ENCODE assay signal across 22 cellular contexts in genomic region chr15:69559440-69560215, GRCh38.
DNase-seq lines count a peak whose midpoint lies in the region; ATAC-seq and TF ChIP-seq lines count a peak whose summit lies in the region.
"Had no signal": no experiment of that assay in that cellular context is flagged by ENCODE, and none has a peak within 500 bp of the region (broad histone marks: within the 10 kb centered on the region; RNA-seq: fewer than 3 reads in every experiment).

No MANE protein-coding gene starts in this region.

- H3K4me3 ChIP-seq in AG09309 (ENCODE audit: control insufficient read depth, low read depth, low read length) (no peak overlapping the region), cardiac fibroblast (replicated peaks in 1 of 2; ENCODE audit: low read depth in 2 of 2, low read length in 2 of 2) (no peak overlapping the region), aorta (ENCODE audit: low read length in 2 of 2) (no peak overlapping the region), colonic mucosa (no peak overlapping the region)
- H3K4me3 ChIP-seq: esophagus squamous epithelium, psoas muscle, spleen had no signal

- CTCF ChIA-PET in WTC11 (lab: Charles Lee) = interaction anchor here (1.1 to 2.1 kb wide), 2 partner anchors 14 to 97 kb away, joined by 4 read pairs; no protein-coding TSS in a partner anchor

- DNase-seq in AG09309 (ENCODE audit: low read depth) (no peak), GM03348 (ENCODE audit: low spot score) (peak; percentile 35), cardiac fibroblast (ENCODE audit: low read depth in 2 of 2) (peak; percentile 25 to 64), myocyte (ENCODE audit: low read depth) (peak; percentile 60), WTC11 (ENCODE audit: low spot score) (no peak), aorta (no peak), colonic mucosa (no peak)
- DNase-seq: activated CD4-positive, alpha-beta T cell treated with anti-CD3 and anti-CD28 coated beads, Interleukin-2, amount 50 U/mL, for 4 hours; activated T-cell treated with anti-CD3 and anti-CD28 coated beads, Interleukin-2, amount 50 U/mL, for 1 hour; CD4-positive, CD25-positive, alpha-beta regulatory T cell; DMS153; esophagus squamous epithelium; islet precursor cell; mammary epithelial cell; NCI-H1436 treated with DMSO at 0.1 percent for 48 hours; NK-92 treated with Interleukin-12 subunit alpha and Interleukin-12 subunit beta, amount 100 ng/mL, for 24 hours; psoas muscle; spleen; stimulated activated CD8-positive, alpha-beta memory T cell treated with anti-CD3 and anti-CD28 coated beads, Interleukin-4, amount 100 ng/mL, for 48 hours had no signal

- H3K27me3 Mint-ChIP-seq in WTC11 (ENCODE audit: low read depth) = no peaks in the 10 kb centered on the region; the same call in 1 of the 2 replicates
- H3K27me3 Mint-ChIP-seq: activated naive CD4-positive, alpha-beta T cell treated with anti-CD3 and anti-CD28 coated beads, Interleukin-2, amount 50 U/mL, for 24 hours had no signal

- TF ChIP-seq CTCF in AG09309 (IDR thresholded peaks at IDR 0.05; ENCODE audit: control insufficient read depth, insufficient read depth, low read depth, low read length, missing control alignments) (peak; percentile 15), cardiac fibroblast (IDR thresholded peaks at IDR 0.05; ENCODE audit: low read depth, low read length) (peak; percentile 27), WTC11 (IDR thresholded peaks at IDR 0.05) (no peak), colonic mucosa (IDR thresholded peaks at IDR 0.05) (no peak)

- no peak for ATAC-seq in WTC11
- ATAC-seq in aorta (ENCODE audit: low FRiP score) = no peak
- ATAC-seq: psoas muscle had no signal

- H3K27me3 ChIP-seq in aorta (ENCODE audit: control insufficient read depth in 1 of 2, insufficient read depth in 2 of 2, low read length in 1 of 2) (no peaks in the 10 kb centered on the region), colonic mucosa (no peaks in the 10 kb centered on the region)

- no peak overlapping the region for H3K9ac ChIP-seq in colonic mucosa (ENCODE audit: low read depth in 2 of 2, low read length in 2 of 2)

- intact Hi-C loops in aorta (cut with DNase I) = no loop called here
- intact Hi-C loops in colonic mucosa (cut with DNase I) = no loop called here

- no peaks in the 10 kb centered on the region for H3K9me3 Mint-ChIP-seq in WTC11
- H3K9me3 Mint-ChIP-seq: activated naive CD4-positive, alpha-beta T cell treated with anti-CD3 and anti-CD28 coated beads, Interleukin-2, amount 50 U/mL, for 24 hours; nephron had no signal

- POLR2A ChIA-PET in WTC11 (lab: Charles Lee) = no interaction called here

- H3K36me3 Mint-ChIP-seq in WTC11 = no peaks in the 10 kb centered on the region
- H3K36me3 Mint-ChIP-seq: activated naive CD4-positive, alpha-beta T cell treated with anti-CD3 and anti-CD28 coated beads, Interleukin-2, amount 50 U/mL, for 24 hours; CD4-positive, CD25-positive, alpha-beta regulatory T cell had no signal

- H3K27ac Mint-ChIP-seq in WTC11 = no peak overlapping the region
- H3K27ac Mint-ChIP-seq: activated naive CD4-positive, alpha-beta T cell treated with anti-CD3 and anti-CD28 coated beads, Interleukin-2, amount 50 U/mL, for 24 hours; CD4-positive, CD25-positive, alpha-beta regulatory T cell had no signal

- H3K36me3 ChIP-seq in aorta (ENCODE audit: control insufficient read depth in 1 of 2, insufficient read depth in 2 of 2, low read length in 1 of 2) (no peaks in the 10 kb centered on the region), colonic mucosa (no peaks in the 10 kb centered on the region)
- H3K36me3 ChIP-seq: esophagus squamous epithelium, spleen had no signal

- H3K4me3 Mint-ChIP-seq in WTC11 = no peak overlapping the region
- H3K4me3 Mint-ChIP-seq: activated naive CD4-positive, alpha-beta T cell treated with anti-CD3 and anti-CD28 coated beads, Interleukin-2, amount 50 U/mL, for 24 hours; CD4-positive, CD25-positive, alpha-beta regulatory T cell; nephron had no signal

- H3K4me1 ChIP-seq in aorta (ENCODE audit: control insufficient read depth in 1 of 2, insufficient read depth in 2 of 2, low read length in 2 of 2) (no peaks in the 10 kb centered on the region), colonic mucosa (peaks cover 4% of the 10 kb centered on the region)
- H3K4me1 ChIP-seq: psoas muscle, spleen had no signal

- 74 to 84% methylated on average over 5 of the region's 5 CpGs for WGBS in aorta, 2 donors

- H3K27ac ChIP-seq in aorta (ENCODE audit: low read depth in 1 of 2, low read length in 2 of 2) = no peak overlapping the region
- no peak overlapping the region for H3K27ac ChIP-seq in colonic mucosa
- H3K27ac ChIP-seq: esophagus squamous epithelium, psoas muscle, RWPE1, spleen had no signal

- H3K9me3 ChIP-seq in aorta (ENCODE audit: control insufficient read depth, low read length) (no peaks in the 10 kb centered on the region), colonic mucosa (no peaks in the 10 kb centered on the region)
- H3K9me3 ChIP-seq: esophagus squamous epithelium, psoas muscle, spleen had no signal

- H3K4me1 Mint-ChIP-seq in WTC11 = peaks cover 36% of the 10 kb centered on the region
- H3K4me1 Mint-ChIP-seq: activated naive CD4-positive, alpha-beta T cell treated with anti-CD3 and anti-CD28 coated beads, Interleukin-2, amount 50 U/mL, for 24 hours; CD4-positive, CD25-positive, alpha-beta regulatory T cell had no signal

TF ChIP-seq in WTC11, 78 proteins besides CTCF, POLR2A, EP300 and RAD21 (continues in another document):
- TF ChIP-seq NR1H2 (CRISPR knock-in tag; IDR thresholded peaks at IDR 0.05) (no peak), FOXK1 (CRISPR knock-in tag; IDR thresholded peaks at IDR 0.05) (no peak), ATF2 (CRISPR knock-in tag; IDR thresholded peaks at IDR 0.05; ENCODE audit: borderline replicate concordance, low read depth) (no peak), FOXP4 (CRISPR knock-in tag; IDR thresholded peaks at IDR 0.05) (no peak), IRF1 (CRISPR knock-in tag; IDR thresholded peaks at IDR 0.05) (no peak), ZNF317 (CRISPR knock-in tag; IDR thresholded peaks at IDR 0.05; ENCODE audit: borderline replicate concordance, low read depth) (no peak), TEAD4 (CRISPR knock-in tag; IDR thresholded peaks at IDR 0.05) (no peak), ZBTB21 (CRISPR knock-in tag; IDR thresholded peaks at IDR 0.05; ENCODE audit: borderline replicate concordance) (no peak), CREM (CRISPR knock-in tag; IDR thresholded peaks at IDR 0.05) (no peak), ATF6 (CRISPR knock-in tag; IDR thresholded peaks at IDR 0.05) (no peak), TEAD1 (CRISPR knock-in tag; IDR thresholded peaks at IDR 0.05) (no peak)

Comparison
In these comparisons a context has a peak if more than half of its experiments do, and no peak if none do; other contexts are left out.
1. DNase-seq: peak in GM03348 (single experiment), cardiac fibroblast (2 of 2) and myocyte (single experiment); none in AG09309 (single experiment), WTC11 (single experiment), aorta (0 of 2) and colonic mucosa (single experiment).
2. CTCF ChIP-seq: peak in AG09309 (single experiment) and cardiac fibroblast (single experiment); none in WTC11 (single experiment) and colonic mucosa (single experiment).